ENCODE assay signal across 25 cellular contexts in genomic region chr10:131020775-131021174, GRCh38.
"Had no signal": no experiment of that assay in that cellular context is flagged by ENCODE, and none has a peak within 500 bp of the region (broad histone marks: within the 10 kb centered on the region; RNA-seq: fewer than 3 reads in every experiment).

No MANE protein-coding gene starts in this region.

- H3K9ac ChIP-seq: KMS-11 had no signal

- H3K4me2 ChIP-seq: KMS-11 had no signal

- H3K4me3 ChIP-seq: K562, SJSA1, SK-N-MC had no signal

- DNase-seq: Kasumi-1, MM.1S, NCI-H1092 treated with DMSO at 0.1 percent for 48 hours, NCI-H1436, NCI-H187, NCI-H2029, NCI-H2081 treated with DMSO at 0.1 percent for 48 hours, NCI-H2171, NCI-H226, NCI-H446, NCI-H510A, NCI-H524 treated with DMSO at 0.1 percent for 48 hours, NCI-H69, NCI-H774, Right ventricle myocardium superior, RPMI8226, SIG-M5, SW 1271 had no signal

- ATAC-seq: K562 had no signal

- H3K27me3 ChIP-seq: SJSA1 had no signal

- H3K4me1 ChIP-seq: SJSA1 had no signal

- H3K36me3 ChIP-seq: SJSA1 had no signal

- H3K27ac ChIP-seq: HL-60, KMS-11, SJSA1, SK-N-MC had no signal

- FAIRE-seq: HTR-8/SVneo, K562, RCC 7860 had no signal
